ENCODE assay signal across 16 cellular contexts in genomic region chr3:140529096-140529495, GRCh38.
DNase-seq lines count a peak whose midpoint lies in the region; ATAC-seq and TF ChIP-seq lines count a peak whose summit lies in the region.
"Had no signal": no experiment of that assay in that cellular context is flagged by ENCODE, and none has a peak within 500 bp of the region (broad histone marks: within the 10 kb centered on the region; RNA-seq: fewer than 3 reads in every experiment).

No MANE protein-coding gene starts in this region.

- DNase-seq in A673 (ENCODE audit: low spot score) = peak; percentile 21
- peak; percentile 100 for DNase-seq in HT1080 (ENCODE audit: low read depth)
- DNase-seq in brain microvascular endothelial cell = peak; percentile 88
- peak; percentile 100 for DNase-seq in kidney tubule cell (ENCODE audit: low spot score)
- no peak for DNase-seq in activated CD4-positive, alpha-beta memory T cell treated with anti-CD3 and anti-CD28 coated beads, Interleukin-2, amount 10 ng/mL, durations not matched to agents 7 days and 5 days
- DNase-seq in epidermal melanocyte (ENCODE audit: insufficient read length, low spot score) = no peak
- DNase-seq in NCI-H1694 (lab: John Stamatoyannopoulos, UW) = no peak
- DNase-seq: activated CD4-positive, alpha-beta T cell treated with anti-CD3 and anti-CD28 coated beads for 48 hours; AML-193; immature natural killer cell; KBM-7; NCI-H2029 treated with DMSO at 0.1 percent for 48 hours; T-helper 17 cell; uterus had no signal

- H3K9me3 ChIP-seq in A673 (ENCODE audit: low read depth, low read length, poor library complexity, severe bottlenecking) = no peaks in the 10 kb centered on the region
- H3K9me3 ChIP-seq: uterus had no signal

- BruUV-seq in A673 (replicated peaks; lab: Mats Ljungman, UMichigan) = no TSS peak

- no peak overlapping the region for H3K4me3 Mint-ChIP-seq in activated CD4-positive, alpha-beta memory T cell treated with anti-CD3 and anti-CD28 coated beads, Interleukin-2, amount 10 ng/mL, durations not matched to agents 7 days and 5 days
- H3K4me3 Mint-ChIP-seq: immature natural killer cell; natural killer cell treated with Interleukin-12 subunit alpha and Interleukin-12 subunit beta and Interleukin-15 and Interleukin-18, amount 100 ng/mL, for 72 hours; T-helper 17 cell had no signal

- H3K27ac ChIP-seq in A673 (ENCODE audit: low read depth, low read length, poor library complexity, severe bottlenecking) = no peak overlapping the region
- no peak overlapping the region for H3K27ac ChIP-seq in brain microvascular endothelial cell
- H3K27ac ChIP-seq: uterus had no signal

- H3K4me3 ChIP-seq in A673 (ENCODE audit: low read depth, low read length, poor library complexity, severe bottlenecking) (no peak overlapping the region), brain microvascular endothelial cell (ENCODE audit: low read depth, low read length) (no peak overlapping the region)
- H3K4me3 ChIP-seq: uterus had no signal

- TF ChIP-seq CTCF in A673 (conservative IDR thresholded peaks at IDR 0.05; ENCODE audit: low read depth, low read length) (no peak), brain microvascular endothelial cell (IDR thresholded peaks at IDR 0.05; ENCODE audit: low read depth, low read length, missing control alignments) (no peak)

- H3K4me1 ChIP-seq in A673 (ENCODE audit: insufficient read depth, low read length, poor library complexity, severe bottlenecking) = no peaks in the 10 kb centered on the region
- H3K4me1 ChIP-seq: uterus had no signal

- no peaks in the 10 kb centered on the region for H3K36me3 Mint-ChIP-seq in activated CD4-positive, alpha-beta memory T cell treated with anti-CD3 and anti-CD28 coated beads, Interleukin-2, amount 10 ng/mL, durations not matched to agents 7 days and 5 days (ENCODE audit: low read depth)
- H3K36me3 Mint-ChIP-seq: immature natural killer cell had no signal

- no peak overlapping the region for H3K27ac Mint-ChIP-seq in activated CD4-positive, alpha-beta memory T cell treated with anti-CD3 and anti-CD28 coated beads, Interleukin-2, amount 10 ng/mL, durations not matched to agents 7 days and 5 days
- H3K27ac Mint-ChIP-seq: immature natural killer cell; natural killer cell treated with Interleukin-12 subunit alpha and Interleukin-12 subunit beta and Interleukin-15 and Interleukin-18, amount 100 ng/mL, for 72 hours; T-helper 17 cell had no signal

- no peaks in the 10 kb centered on the region for H3K9me3 Mint-ChIP-seq in activated CD4-positive, alpha-beta memory T cell treated with anti-CD3 and anti-CD28 coated beads, Interleukin-2, amount 10 ng/mL, durations not matched to agents 7 days and 5 days

- H3K36me3 ChIP-seq in A673 (ENCODE audit: insufficient read depth, low read length, poor library complexity, severe bottlenecking) (no peaks in the 10 kb centered on the region), brain microvascular endothelial cell (replicated peaks) (no peaks in the 10 kb centered on the region)
- H3K36me3 ChIP-seq: uterus had no signal

- in situ Hi-C loops in brain microvascular endothelial cell (cut with HindIII; ENCODE audit: low pct_ligation_motif_present, low sequenced_read_pairs) = no loop called here

- H3K27me3 ChIP-seq in A673 (replicated peaks; ENCODE audit: insufficient read depth, low read depth, low read length, poor library complexity) = no peaks in the 10 kb centered on the region
- no peaks in the 10 kb centered on the region for H3K27me3 ChIP-seq in brain microvascular endothelial cell (replicated peaks)
- H3K27me3 ChIP-seq: uterus had no signal

- no peak for ATAC-seq in HG02884 (IDR thresholded peaks at IDR 0.05; ENCODE audit: unreplicated experiment)
- ATAC-seq: natural killer cell treated with Interleukin-12 subunit alpha and Interleukin-12 subunit beta and Interleukin-15 and Interleukin-18, amount 100 ng/mL, for 72 hours; T-helper 17 cell had no signal

- no peaks in the 10 kb centered on the region for H3K4me1 Mint-ChIP-seq in activated CD4-positive, alpha-beta memory T cell treated with anti-CD3 and anti-CD28 coated beads, Interleukin-2, amount 10 ng/mL, durations not matched to agents 7 days and 5 days
- H3K4me1 Mint-ChIP-seq: immature natural killer cell, T-helper 17 cell had no signal

- intact Hi-C loops in A673 (cut with micrococcal nuclease; ENCODE audit: unreplicated experiment) = no loop called here

- CTCF ChIA-PET in A673 (lab: Charles Lee) = no interaction called here
- CTCF ChIA-PET in activated CD4-positive, alpha-beta memory T cell treated with anti-CD3 and anti-CD28 coated beads, Interleukin-2, amount 10 ng/mL, durations not matched to agents 7 days and 5 days (lab: Charles Lee) = no interaction called here

- POLR2A ChIA-PET in A673 (lab: Charles Lee; ENCODE audit: low non-redundant PET) = no interaction called here
- POLR2A ChIA-PET in activated CD4-positive, alpha-beta memory T cell treated with anti-CD3 and anti-CD28 coated beads, Interleukin-2, amount 10 ng/mL, durations not matched to agents 7 days and 5 days (lab: Charles Lee) = no interaction called here

- H3K27me3 Mint-ChIP-seq in activated CD4-positive, alpha-beta memory T cell treated with anti-CD3 and anti-CD28 coated beads, Interleukin-2, amount 10 ng/mL, durations not matched to agents 7 days and 5 days = no peaks in the 10 kb centered on the region
- H3K27me3 Mint-ChIP-seq: T-helper 17 cell had no signal

Comparison
In these comparisons a context has a peak if more than half of its experiments do, and no peak if none do; other contexts are left out.
1. DNase-seq: peak in A673 (single experiment), HT1080 (single experiment), brain microvascular endothelial cell (single experiment) and kidney tubule cell (single experiment); none in activated CD4-positive, alpha-beta memory T cell treated with anti-CD3 and anti-CD28 coated beads, Interleukin-2, amount 10 ng/mL, durations not matched to agents 7 days and 5 days (single experiment), epidermal melanocyte (single experiment) and NCI-H1694 (single experiment).